In genomic region chr20:5178046-5178445, GRCh38 we compare ENCODE assay signal across 19 cellular contexts. TPM values are rescaled to one million over a fixed set of nuclear protein-coding genes. Genes with fewer than 3 reads are reported as not detected.
A peak's percentile ranks its signal among the peaks of the same experiment; 100 is the strongest.
DNase-seq lines count a peak whose midpoint lies in the region; ATAC-seq and TF ChIP-seq lines count a peak whose summit lies in the region.
"Had no signal": no experiment of that assay in that cellular context is flagged by ENCODE, and none has a peak within 500 bp of the region (broad histone marks: within the 10 kb centered on the region; RNA-seq: fewer than 3 reads in every experiment).

No MANE protein-coding gene starts in this region.

- H2AK5ac ChIP-seq in H9 (ENCODE audit: insufficient read length, low read length) = no peak overlapping the region
- H2AK5ac ChIP-seq in neuronal stem cell (ENCODE audit: low read depth, low read length) = no peak overlapping the region

- no peaks in the 10 kb centered on the region for H3K27me3 Mint-ChIP-seq in H9 (ENCODE audit: low read depth)
- no peaks in the 10 kb centered on the region for H3K27me3 Mint-ChIP-seq in activated naive CD8-positive, alpha-beta T cell treated with anti-CD3 and anti-CD28 coated beads, Interleukin-2, amount 10 ng/mL, durations not matched to agents 7 days and 5 days
- H3K27me3 Mint-ChIP-seq in osteocyte (ENCODE audit: unreplicated experiment) = no peaks in the 10 kb centered on the region

- no peak overlapping the region for H3K23ac ChIP-seq in H9 (ENCODE audit: insufficient read length, low read depth, low read length)
- no peak overlapping the region for H3K23ac ChIP-seq in neuronal stem cell (ENCODE audit: low read depth, low read length, poor library complexity)

- H3K23me2 ChIP-seq in H9 (ENCODE audit: insufficient read length, low read depth, low read length, poor library complexity, severe bottlenecking) = no peaks in the 10 kb centered on the region

- H2BK15ac ChIP-seq in H9 (ENCODE audit: low read depth, low read length) = no peak overlapping the region
- no peak overlapping the region for H2BK15ac ChIP-seq in neuronal stem cell (ENCODE audit: low read length)

- H3K4me1 Mint-ChIP-seq in H9 (peaks cover 42 to 43% of the 10 kb centered on the region in 2 experiments), osteocyte (ENCODE audit: unreplicated experiment) (peaks cover 6% of the 10 kb centered on the region)
- peaks cover 12% of the 10 kb centered on the region for H3K4me1 Mint-ChIP-seq in activated naive CD8-positive, alpha-beta T cell treated with anti-CD3 and anti-CD28 coated beads, Interleukin-2, amount 10 ng/mL, durations not matched to agents 7 days and 5 days

- H3K4me2 ChIP-seq in H9 (ENCODE audit: insufficient read depth, insufficient read length, low read length) (no peak overlapping the region), neuronal stem cell (ENCODE audit: insufficient read depth, low read length, poor library complexity, severe bottlenecking) (no peak overlapping the region)

- no CpG with 5 or more reads among the region's 3 CpGs for WGBS in H9 (ENCODE audit: extremely low coverage, insufficient read length, low lambda C conversion rate)
- WGBS in neuronal stem cell (ENCODE audit: extremely low coverage in 2 of 2, insufficient read length in 2 of 2, insufficient replicate concordance in 1 of 2), 2 donors = no CpG with 5 or more reads among the region's 3 CpGs

- no peaks in the 10 kb centered on the region; the same call in 1 of the 2 replicates for H3K79me2 ChIP-seq in H9 (ENCODE audit: insufficient read depth, low read length)

- no peaks in the 10 kb centered on the region for H3K9me3 Mint-ChIP-seq in H9
- H3K9me3 Mint-ChIP-seq in activated naive CD8-positive, alpha-beta T cell treated with anti-CD3 and anti-CD28 coated beads, Interleukin-2, amount 10 ng/mL, durations not matched to agents 7 days and 5 days = no peaks in the 10 kb centered on the region
- no peaks in the 10 kb centered on the region for H3K9me3 Mint-ChIP-seq in osteocyte (ENCODE audit: unreplicated experiment)

- H3K36me3 ChIP-seq in neuronal stem cell (replicated peaks in 1 of 2; ENCODE audit: control insufficient read depth in 2 of 2, insufficient read depth in 2 of 2, low read length in 2 of 2) = peaks cover 13 to 86% of the 10 kb centered on the region in 2 donors

- H3K18ac ChIP-seq in H9 (ENCODE audit: insufficient read length, low read depth, low read length) (no peak overlapping the region), neuronal stem cell (ENCODE audit: low read length) (no peak overlapping the region)

- POLR2A ChIA-PET in activated naive CD8-positive, alpha-beta T cell treated with anti-CD3 and anti-CD28 coated beads, Interleukin-2, amount 10 ng/mL, durations not matched to agents 7 days and 5 days (lab: Charles Lee) = no interaction called here

- H2AFZ ChIP-seq in H9 (ENCODE audit: low read length) (no peak overlapping the region), neuronal stem cell (ENCODE audit: low read length) (no peak overlapping the region)

- no peaks in the 10 kb centered on the region for H3K27me3 ChIP-seq in H9 (ENCODE audit: insufficient read depth, low read length)
- no peaks in the 10 kb centered on the region for H3K27me3 ChIP-seq in neuronal stem cell (ENCODE audit: control insufficient read depth in 3 of 3, insufficient read depth in 3 of 3, low read depth in 1 of 3, low read length in 3 of 3)

- H3K9ac ChIP-seq in H9 (ENCODE audit: extremely low read depth, insufficient read length, low read length) (no peak overlapping the region), neuronal stem cell (ENCODE audit: low read depth, low read length, poor library complexity) (no peak overlapping the region)

- H4K8ac ChIP-seq in H9 (replicated peaks; ENCODE audit: insufficient read length, low read depth, low read length) = no peak overlapping the region
- H4K8ac ChIP-seq in neuronal stem cell (ENCODE audit: low read depth, low read length) = no peak overlapping the region

- H2BK20ac ChIP-seq in H9 (ENCODE audit: low read depth, low read length, poor library complexity, severe bottlenecking) = no peak overlapping the region

- ATAC-seq in activated naive CD8-positive, alpha-beta T cell treated with anti-CD3 and anti-CD28 coated beads, Interleukin-2, amount 10 ng/mL, durations not matched to agents 7 days and 5 days (ENCODE audit: low read depth) = no peak
- no peak for ATAC-seq in left colon

- no peak overlapping the region for H3K14ac ChIP-seq in H9 (ENCODE audit: insufficient read depth, low read length)
- no peak overlapping the region for H3K14ac ChIP-seq in neuronal stem cell (ENCODE audit: low read length)

- H3K36me3 Mint-ChIP-seq in H9 (ENCODE audit: insufficient read depth in 1 of 3, low read depth in 3 of 3) = peaks cover 17 to 53% (median 35%) of the 10 kb centered on the region in 3 experiments; a peak in 6 of 7 replicates
- peaks cover 13% of the 10 kb centered on the region for H3K36me3 Mint-ChIP-seq in activated naive CD8-positive, alpha-beta T cell treated with anti-CD3 and anti-CD28 coated beads, Interleukin-2, amount 10 ng/mL, durations not matched to agents 7 days and 5 days
- peaks cover 29% of the 10 kb centered on the region for H3K36me3 Mint-ChIP-seq in osteocyte (ENCODE audit: unreplicated experiment)

- H3K4me3 ChIP-seq in neuronal stem cell (ENCODE audit: low read length in 2 of 2) = no peak overlapping the region

- no peak overlapping the region for H2BK5ac ChIP-seq in H9 (ENCODE audit: insufficient read length, low read length)
- H2BK5ac ChIP-seq in neuronal stem cell (ENCODE audit: low read length) = no peak overlapping the region

- DNase-seq in NCI-H2227 treated with DMSO at 0.1 percent for 48 hours (lab: John Stamatoyannopoulos, UW) (peak; percentile 41), NCI-H2227 (lab: John Stamatoyannopoulos, UW; ENCODE audit: unreplicated experiment) (no peak), H9 (no peak), osteocyte (ENCODE audit: extremely low spot score, unreplicated experiment) (no peak), neuronal stem cell (ENCODE audit: low spot score) (no peak), COLO668 (lab: John Stamatoyannopoulos, UW; ENCODE audit: unreplicated experiment) (no peak), left colon (no peak)
- no peak for DNase-seq in activated naive CD8-positive, alpha-beta T cell treated with anti-CD3 and anti-CD28 coated beads, Interleukin-2, amount 10 ng/mL, durations not matched to agents 7 days and 5 days
- DNase-seq: 8988T, DMS153, IMR-90, Karpas-422, MM.1S, NCI-H1092 treated with DMSO at 0.1 percent for 48 hours, NCI-H1930, NCI-H2171, NCI-H774, RPMI8226, SIG-M5 had no signal

- no peak for TF ChIP-seq CTCF in H9 (conservative IDR thresholded peaks at IDR 0.05)
- no peak for TF ChIP-seq CTCF in osteocyte (IDR thresholded peaks at IDR 0.05)

- H3K27ac ChIP-seq in H9 (ENCODE audit: insufficient read length, low read depth, low read length) = peak overlapping the region; percentile 15
- H3K27ac ChIP-seq in neuronal stem cell (replicated peaks; ENCODE audit: low read length) = no peak overlapping the region

- H3K56ac ChIP-seq in H9 (ENCODE audit: insufficient read length, low read depth, low read length) = no peak overlapping the region

- no peak overlapping the region for H4K5ac ChIP-seq in H9 (ENCODE audit: insufficient read length, low read depth, low read length)

- H3K27ac Mint-ChIP-seq in H9 (peak overlapping the region; percentile 3 to 85 (median 38); a peak in 5 of 7 replicates), osteocyte (ENCODE audit: unreplicated experiment) (peak overlapping the region; percentile 6)
- peak overlapping the region; percentile 52 for H3K27ac Mint-ChIP-seq in activated naive CD8-positive, alpha-beta T cell treated with anti-CD3 and anti-CD28 coated beads, Interleukin-2, amount 10 ng/mL, durations not matched to agents 7 days and 5 days

- H4K20me1 ChIP-seq in H9 (ENCODE audit: control insufficient read depth, insufficient read depth, insufficient read length) = no peaks in the 10 kb centered on the region

- H3K4me1 ChIP-seq in H9 (ENCODE audit: insufficient read depth, low read length) = peaks cover 21% of the 10 kb centered on the region; the same call in 1 of the 2 replicates
- peaks cover 0 to 15% of the 10 kb centered on the region in 2 donors for H3K4me1 ChIP-seq in neuronal stem cell (ENCODE audit: control insufficient read depth in 2 of 2, insufficient read depth in 1 of 2, low read depth in 1 of 2, low read length in 2 of 2)

- intact Hi-C loops in left colon (cut with DNase I, micrococcal nuclease) = no loop called here

- H3T11ph ChIP-seq in H9 (ENCODE audit: low read length) = no peak overlapping the region

- H2BK12ac ChIP-seq in H9 (ENCODE audit: insufficient read length, low read depth, low read length) (no peak overlapping the region), neuronal stem cell (ENCODE audit: low read length) (no peak overlapping the region)

- no peak overlapping the region for H4K91ac ChIP-seq in H9 (ENCODE audit: insufficient read length, low read depth, low read length)
- H4K91ac ChIP-seq in neuronal stem cell (ENCODE audit: low read depth, low read length, poor library complexity) = no peak overlapping the region

- H3K4me3 Mint-ChIP-seq in H9 (no peak overlapping the region; a peak in 1 of 5 replicates), osteocyte (ENCODE audit: unreplicated experiment) (no peak overlapping the region)
- H3K4me3 Mint-ChIP-seq in activated naive CD8-positive, alpha-beta T cell treated with anti-CD3 and anti-CD28 coated beads, Interleukin-2, amount 10 ng/mL, durations not matched to agents 7 days and 5 days = no peak overlapping the region

- H3K79me1 ChIP-seq in H9 (ENCODE audit: insufficient read depth, low read depth, low read length, poor library complexity, severe bottlenecking) = no peaks in the 10 kb centered on the region
- H3K79me1 ChIP-seq in neuronal stem cell (ENCODE audit: low read depth, low read length) = no peaks in the 10 kb centered on the region

- H3K4ac ChIP-seq in H9 (ENCODE audit: low read depth, low read length) (no peak overlapping the region), neuronal stem cell (ENCODE audit: low read length) (no peak overlapping the region)

- H3K9me3 ChIP-seq in H9 (ENCODE audit: control insufficient read depth, low read depth, low read length) (no peaks in the 10 kb centered on the region), neuronal stem cell (replicated peaks in 1 of 2; ENCODE audit: control insufficient read depth in 2 of 2, insufficient read depth in 1 of 2, low read depth in 1 of 2, low read length in 2 of 2) (no peaks in the 10 kb centered on the region)

- H2BK120ac ChIP-seq in H9 (ENCODE audit: low read depth, low read length, poor library complexity, severe bottlenecking) (no peak overlapping the region), neuronal stem cell (ENCODE audit: low read depth, low read length) (no peak overlapping the region)

RNA-seq across cellular contexts. Expression of gene CDS2, which starts 51.2 kb away (rescaled TPM):
- total RNA-seq in H9 (2021) (60.3 and 63.2 TPM in 2 replicates), osteocyte (42.5 and 43.2 TPM in 2 replicates), left colon (10 to 100 TPM; 33.4 to 42.6 TPM)
- total RNA-seq in activated naive CD8-positive, alpha-beta T cell treated with anti-CD3 and anti-CD28 coated beads, Interleukin-2, amount 10 ng/mL, durations not matched to agents 7 days and 5 days = 10 to 100 TPM; 59.1 to 59.2 TPM
- polyA plus RNA-seq in neuronal stem cell (2013, experiment 1 of 2) = 31.8 TPM
- polyA plus RNA-seq in neuronal stem cell (2013, experiment 2 of 2) = 32.6 TPM

RNA-seq across cellular contexts. Expression of gene PCNA, which starts 58.3 kb away (rescaled TPM):
- total RNA-seq in H9 (2021) (274 and 284 TPM in 2 replicates), osteocyte (63.4 and 65.6 TPM in 2 replicates), left colon (10 to 100 TPM; 47.9 to 61.5 TPM)
- 100 to 1,000 TPM; 393 to 421 TPM for total RNA-seq in activated naive CD8-positive, alpha-beta T cell treated with anti-CD3 and anti-CD28 coated beads, Interleukin-2, amount 10 ng/mL, durations not matched to agents 7 days and 5 days
- 214 TPM for polyA plus RNA-seq in neuronal stem cell (2013, experiment 1 of 2)
- polyA plus RNA-seq in neuronal stem cell (2013, experiment 2 of 2) = 222 TPM
